19 cellular contexts compared by ENCODE assay signal in genomic region chr2:1658394-1659151, GRCh38.
DNase-seq lines count a peak whose midpoint lies in the region; TF ChIP-seq lines count a peak whose summit lies in the region.
"Had no signal": no experiment of that assay in that cellular context is flagged by ENCODE, and none has a peak within 500 bp of the region (broad histone marks: within the 10 kb centered on the region; RNA-seq: fewer than 3 reads in every experiment).

No MANE protein-coding gene starts in this region.

- H4K20me1 ChIP-seq in H9 (ENCODE audit: control insufficient read depth, insufficient read depth, insufficient read length) (peaks cover 5% of the 10 kb centered on the region), OCI-LY3 (ENCODE audit: insufficient read depth, low read length) (no peaks in the 10 kb centered on the region)

- WGBS in H9 (ENCODE audit: extremely low coverage, insufficient read length, low lambda C conversion rate) = no CpG with 5 or more reads among the region's 26 CpGs

- no peak overlapping the region for H4K5ac ChIP-seq in H9 (ENCODE audit: insufficient read length, low read depth, low read length)

- no peak overlapping the region for H2BK15ac ChIP-seq in H9 (ENCODE audit: low read depth, low read length)

- H3K4me2 ChIP-seq in H9 (ENCODE audit: insufficient read depth, insufficient read length, low read length) = no peak overlapping the region
- H3K4me2 ChIP-seq in OCI-LY3 (ENCODE audit: low read length) = peak overlapping the region; percentile 93
- H3K4me2 ChIP-seq: PC-9 had no signal

- H3K79me2 ChIP-seq in H9 (ENCODE audit: insufficient read depth, low read length) = no peaks in the 10 kb centered on the region
- H3K79me2 ChIP-seq in OCI-LY3 (ENCODE audit: low read length) = peaks cover 28% of the 10 kb centered on the region

- H2BK120ac ChIP-seq in H9 (ENCODE audit: low read depth, low read length, poor library complexity, severe bottlenecking) = no peak overlapping the region

- TF ChIP-seq CTCF in H9 (conservative IDR thresholded peaks at IDR 0.05) (no peak), OCI-LY3 (IDR thresholded peaks at IDR 0.05; ENCODE audit: low read depth, low read length) (no peak), progenitor cell of endocrine pancreas (IDR thresholded peaks at IDR 0.05; ENCODE audit: unreplicated experiment) (no peak)

- H3K9ac ChIP-seq in H9 (ENCODE audit: extremely low read depth, insufficient read length, low read length) (no peak overlapping the region), OCI-LY3 (ENCODE audit: low read length) (peak overlapping the region; percentile 99)

- H3K27me3 Mint-ChIP-seq in H9 (ENCODE audit: low read depth) = peaks cover 2% of the 10 kb centered on the region
- no peaks in the 10 kb centered on the region for H3K27me3 Mint-ChIP-seq in progenitor cell of endocrine pancreas

- H4K91ac ChIP-seq in H9 (ENCODE audit: insufficient read length, low read depth, low read length) = no peak overlapping the region

- no peak overlapping the region for H3K18ac ChIP-seq in H9 (ENCODE audit: insufficient read length, low read depth, low read length)

- H3K27me3 ChIP-seq in H9 (ENCODE audit: insufficient read depth, low read length) (no peaks in the 10 kb centered on the region), OCI-LY3 (ENCODE audit: low read depth, low read length) (no peaks in the 10 kb centered on the region)

- H4K8ac ChIP-seq in H9 (replicated peaks; ENCODE audit: insufficient read length, low read depth, low read length) = no peak overlapping the region

- no peak overlapping the region for H3T11ph ChIP-seq in H9 (ENCODE audit: low read length)

- no peaks in the 10 kb centered on the region for H3K23me2 ChIP-seq in H9 (ENCODE audit: insufficient read length, low read depth, low read length, poor library complexity, severe bottlenecking)

- H3K23ac ChIP-seq in H9 (ENCODE audit: insufficient read length, low read depth, low read length) = no peak overlapping the region

- H3K4me3 ChIP-seq in OCI-LY3 (ENCODE audit: low read length) = peak overlapping the region; percentile 90
- H3K4me3 ChIP-seq: PC-9 had no signal

- no peak overlapping the region for H2AK5ac ChIP-seq in H9 (ENCODE audit: insufficient read length, low read length)

- H3K27ac Mint-ChIP-seq in H9 (peak overlapping the region in 2 of 3 experiments; percentile 56 to 83; a peak in 5 of 7 replicates), progenitor cell of endocrine pancreas (peak overlapping the region; percentile 31)
- H3K27ac Mint-ChIP-seq: CD4-positive, alpha-beta T cell had no signal

- no peak overlapping the region for H2BK12ac ChIP-seq in H9 (ENCODE audit: insufficient read length, low read depth, low read length)

- DNase-seq in H9 (peak; percentile 30), kidney tubule cell (ENCODE audit: low spot score) (peak; percentile 81), progenitor cell of endocrine pancreas (ENCODE audit: low spot score, unreplicated experiment) (no peak), NCI-H1694 (lab: John Stamatoyannopoulos, UW) (no peak), NCI-H69 (lab: John Stamatoyannopoulos, UW) (no peak)
- DNase-seq in central memory CD4-positive, alpha-beta T cell = no peak
- DNase-seq: activated CD4-positive, alpha-beta T cell treated with anti-CD3 and anti-CD28 coated beads, Interleukin-2, amount 50 U/mL, for 48 hours; activated naive CD4-positive, alpha-beta T cell; amygdala; effector memory CD4-positive, alpha-beta T cell; NCI-H1436; NCI-H2171 treated with DMSO at 0.1 percent for 48 hours; NCI-H82; PC-9; substantia nigra; T-helper 2 cell; WERI-Rb-1 had no signal

- H3K4me3 Mint-ChIP-seq in H9 (no peak overlapping the region), progenitor cell of endocrine pancreas (ENCODE audit: low read depth) (no peak overlapping the region)
- H3K4me3 Mint-ChIP-seq: CD4-positive, alpha-beta T cell had no signal

- H3K56ac ChIP-seq in H9 (ENCODE audit: insufficient read length, low read depth, low read length) = no peak overlapping the region

- H3K79me1 ChIP-seq in H9 (ENCODE audit: insufficient read depth, low read depth, low read length, poor library complexity, severe bottlenecking) = no peaks in the 10 kb centered on the region

- H3K4me1 Mint-ChIP-seq in H9 (peaks cover 4 to 19% of the 10 kb centered on the region in 2 experiments), progenitor cell of endocrine pancreas (ENCODE audit: low read depth) (peaks cover 8% of the 10 kb centered on the region)

- H3K9me3 Mint-ChIP-seq in H9 (no peaks in the 10 kb centered on the region), progenitor cell of endocrine pancreas (ENCODE audit: low read depth) (no peaks in the 10 kb centered on the region)
- H3K9me3 Mint-ChIP-seq: CD4-positive, alpha-beta T cell had no signal

- H3K27ac ChIP-seq in H9 (ENCODE audit: insufficient read length, low read depth, low read length) = no peak overlapping the region
- peak overlapping the region; percentile 100 for H3K27ac ChIP-seq in OCI-LY3 (ENCODE audit: low read length)
- H3K27ac ChIP-seq: PC-9, WERI-Rb-1 had no signal

- no peak overlapping the region; the same call in 1 of the 2 replicates for H3K14ac ChIP-seq in H9 (ENCODE audit: insufficient read depth, low read length)

- no peak overlapping the region for H3K4ac ChIP-seq in H9 (ENCODE audit: low read depth, low read length)

- peaks cover 16 to 53% (median 39%) of the 10 kb centered on the region in 3 experiments; a peak in 6 of 7 replicates for H3K36me3 Mint-ChIP-seq in H9 (ENCODE audit: insufficient read depth in 1 of 3, low read depth in 3 of 3)
- peaks cover 16% of the 10 kb centered on the region for H3K36me3 Mint-ChIP-seq in progenitor cell of endocrine pancreas (ENCODE audit: insufficient read depth)

- H3K4me1 ChIP-seq in H9 (ENCODE audit: insufficient read depth, low read length) (no peaks in the 10 kb centered on the region; the same call in 1 of the 2 replicates), OCI-LY3 (ENCODE audit: low read length) (peaks cover 85% of the 10 kb centered on the region)

- H2AFZ ChIP-seq in H9 (ENCODE audit: low read length) = no peak overlapping the region
- no peak overlapping the region for H2AFZ ChIP-seq in OCI-LY3 (ENCODE audit: low read depth, low read length)
- H2AFZ ChIP-seq: PC-9 had no signal

- H2BK5ac ChIP-seq in H9 (ENCODE audit: insufficient read length, low read length) = no peak overlapping the region

- no peak overlapping the region for H2BK20ac ChIP-seq in H9 (ENCODE audit: low read depth, low read length, poor library complexity, severe bottlenecking)

- H3K9me3 ChIP-seq in H9 (ENCODE audit: control insufficient read depth, low read depth, low read length) (no peaks in the 10 kb centered on the region), OCI-LY3 (ENCODE audit: insufficient read depth, low read length) (no peaks in the 10 kb centered on the region)

- H3K36me3 ChIP-seq in OCI-LY3 (replicated peaks; ENCODE audit: low read depth, low read length) = peaks cover 42% of the 10 kb centered on the region

Comparison
In these comparisons a context has a peak if more than half of its experiments do, and no peak if none do; other contexts are left out.
1. DNase-seq: peak in H9 (single experiment) and kidney tubule cell (single experiment); none in progenitor cell of endocrine pancreas (single experiment), NCI-H1694 (single experiment), central memory CD4-positive, alpha-beta T cell (single experiment) and NCI-H69 (single experiment).